ENCODE assay signal across 38 cellular contexts in genomic region chr17:18119938-18120337, GRCh38.
"Had no signal": no experiment of that assay in that cellular context is flagged by ENCODE, and none has a peak within 500 bp of the region (broad histone marks: within the 10 kb centered on the region; RNA-seq: fewer than 3 reads in every experiment).

No MANE protein-coding gene starts in this region.

- DNase-seq: activated effector memory CD4-positive, alpha-beta T cell treated with anti-CD3 and anti-CD28 coated beads, Interleukin-2, amount 50 U/mL, for 16 hours; activated effector memory CD4-positive, alpha-beta T cell treated with Interleukin-2 at 50 U/mL for 16 hours; activated gamma-delta T cell; activated gamma-delta T cell treated with Interleukin-2 at 50 U/mL for 16 hours; activated naive CD4-positive, alpha-beta T cell; activated naive CD4-positive, alpha-beta T cell treated with anti-CD3 and anti-CD28 coated beads for 36 hours; activated naive CD4-positive, alpha-beta T cell treated with anti-CD3 and anti-CD28 coated beads, Interleukin-2, amount 10 ng/mL, durations not matched to agents 7 days and 5 days; activated naive CD4-positive, alpha-beta T cell treated with anti-CD3 and anti-CD28 coated beads, Interleukin-2, amount 50 U/mL, for 16 hours; activated naive CD4-positive, alpha-beta T cell treated with Interleukin-2 at 50 U/mL for 16 hours; activated naive CD8-positive, alpha-beta T cell treated with anti-CD3 and anti-CD28 coated beads for 36 hours; activated naive CD8-positive, alpha-beta T cell treated with anti-CD3 and anti-CD28 coated beads, Interleukin-2, amount 10 ng/mL, durations not matched to agents 7 days and 5 days; activated T-cell treated with anti-CD3 and anti-CD28 coated beads for 4 hours; activated T-cell treated with anti-CD3 and anti-CD28 coated beads, Interleukin-2, amount 50 U/mL, for 1 hour; activated T-cell treated with anti-CD3 and anti-CD28 coated beads, Interleukin-2, amount 50 U/mL, for 24 hours; activated T-cell treated with anti-CD3 and anti-CD28 coated beads, Interleukin-2, amount 50 U/mL, for 4 hours; activated T-cell treated with anti-CD3 and anti-CD28 coated beads, Interleukin-2, amount 50 U/mL, for 48 hours; activated T-cell treated with anti-CD3 and anti-CD28 coated beads, Interleukin-2, amount 50 U/mL, for 72 hours; adrenal gland; amniotic stem cell; amygdala; anterior cingulate cortex; aorta; body of pancreas; brain microvascular endothelial cell; caudate nucleus; central memory CD4-positive, alpha-beta T cell; cerebellar nuclear complex had no signal

- H3K27me3 ChIP-seq: adrenal gland, ascending aorta, body of pancreas, brain microvascular endothelial cell, breast epithelium, cardiac muscle cell had no signal

- H3K36me3 ChIP-seq: adrenal gland, ascending aorta, brain microvascular endothelial cell, breast epithelium, cardiac muscle cell had no signal

- H3K27me3 Mint-ChIP-seq: activated naive CD4-positive, alpha-beta T cell treated with anti-CD3 and anti-CD28 coated beads, Interleukin-2, amount 10 ng/mL, durations not matched to agents 7 days and 5 days; activated naive CD8-positive, alpha-beta T cell; activated naive CD8-positive, alpha-beta T cell treated with anti-CD3 and anti-CD28 coated beads for 36 hours; activated naive CD8-positive, alpha-beta T cell treated with anti-CD3 and anti-CD28 coated beads, Interleukin-2, amount 10 ng/mL, durations not matched to agents 7 days and 5 days; activated T-cell treated with anti-CD3 and anti-CD28 coated beads, Interleukin-2, amount 50 U/mL, for 24 hours; activated T-helper 17 cell treated with anti-CD3 and anti-CD28 coated beads, Interleukin-2, amount 50 U/mL, for 72 hours; brain; central memory CD8-positive, alpha-beta T cell had no signal

- H3K9me3 ChIP-seq: adrenal gland, ascending aorta, body of pancreas had no signal

- H3K27ac ChIP-seq: adrenal gland, ascending aorta, body of pancreas, brain microvascular endothelial cell, breast epithelium, cardiac muscle cell had no signal

- H3K4me1 ChIP-seq: adrenal gland, ascending aorta, body of pancreas, breast epithelium had no signal

- H3K27ac Mint-ChIP-seq: activated naive CD4-positive, alpha-beta T cell treated with anti-CD3 and anti-CD28 coated beads for 36 hours; activated naive CD4-positive, alpha-beta T cell treated with anti-CD3 and anti-CD28 coated beads, Interleukin-2, amount 10 ng/mL, durations not matched to agents 7 days and 5 days; activated naive CD4-positive, alpha-beta T cell treated with anti-CD3 and anti-CD28 coated beads, Interleukin-2, amount 50 U/mL, for 24 hours; activated naive CD4-positive, alpha-beta T cell treated with anti-CD3 and anti-CD28 coated beads, Interleukin-2, amount 50 U/mL, for 72 hours; activated naive CD8-positive, alpha-beta T cell; activated naive CD8-positive, alpha-beta T cell treated with anti-CD3 and anti-CD28 coated beads for 36 hours; activated naive CD8-positive, alpha-beta T cell treated with anti-CD3 and anti-CD28 coated beads, Interleukin-2, amount 10 ng/mL, durations not matched to agents 7 days and 5 days; activated T-cell treated with anti-CD3 and anti-CD28 coated beads, Interleukin-2, amount 50 U/mL, for 24 hours; activated T-cell treated with anti-CD3 and anti-CD28 coated beads, Interleukin-2, amount 50 U/mL, for 72 hours; activated T-helper 1 cell treated with anti-CD3 and anti-CD28 coated beads, Interleukin-12 subunit alpha, Interleukin-12 subunit beta, Interleukin-2, Interleukin-4 antibody, amounts not matched to agents 30 ng/mL and 10 ng/mL and 1 ng/mL, durations not matched to agents 14 hours and 24 hours and 36 hours; activated T-helper 17 cell treated with anti-CD3 and anti-CD28 coated beads, Interleukin-2, amount 50 U/mL, for 72 hours; activated T-helper 2 cell treated with anti-CD3 and anti-CD28 coated beads, Interferon-gamma antibody, Interleukin-2, Interleukin-4, amounts not matched to agents 10 μg/mL and 5 μg/mL and 100 μg/mL, durations not matched to agents 14 hours and 24 hours and 36 hours; brain had no signal

- H3K4me1 Mint-ChIP-seq: activated naive CD4-positive, alpha-beta T cell treated with anti-CD3 and anti-CD28 coated beads, Interleukin-2, amount 10 ng/mL, durations not matched to agents 7 days and 5 days; activated naive CD4-positive, alpha-beta T cell treated with anti-CD3 and anti-CD28 coated beads, Interleukin-2, amount 50 U/mL, for 24 hours; activated naive CD8-positive, alpha-beta T cell treated with anti-CD3 and anti-CD28 coated beads for 36 hours; brain; central memory CD8-positive, alpha-beta T cell had no signal

- H3K4me3 ChIP-seq: adrenal gland, ascending aorta, body of pancreas, breast epithelium, cardiac muscle cell had no signal

- H3K4me3 Mint-ChIP-seq: activated naive CD4-positive, alpha-beta T cell treated with anti-CD3 and anti-CD28 coated beads for 36 hours; activated naive CD4-positive, alpha-beta T cell treated with anti-CD3 and anti-CD28 coated beads, Interleukin-2, amount 10 ng/mL, durations not matched to agents 7 days and 5 days; activated naive CD4-positive, alpha-beta T cell treated with anti-CD3 and anti-CD28 coated beads, Interleukin-2, amount 50 U/mL, for 24 hours; activated naive CD8-positive, alpha-beta T cell; activated naive CD8-positive, alpha-beta T cell treated with anti-CD3 and anti-CD28 coated beads for 36 hours; activated naive CD8-positive, alpha-beta T cell treated with anti-CD3 and anti-CD28 coated beads, Interleukin-2, amount 10 ng/mL, durations not matched to agents 7 days and 5 days; activated T-cell treated with anti-CD3 and anti-CD28 coated beads, Interleukin-2, amount 50 U/mL, for 24 hours; activated T-cell treated with anti-CD3 and anti-CD28 coated beads, Interleukin-2, amount 50 U/mL, for 4 hours; activated T-cell treated with anti-CD3 and anti-CD28 coated beads, Interleukin-2, amount 50 U/mL, for 72 hours; activated T-helper 1 cell treated with anti-CD3 and anti-CD28 coated beads, Interleukin-12 subunit alpha, Interleukin-12 subunit beta, Interleukin-2, Interleukin-4 antibody, amounts not matched to agents 30 ng/mL and 10 ng/mL and 1 ng/mL, durations not matched to agents 14 hours and 24 hours and 36 hours; activated T-helper 17 cell treated with anti-CD3 and anti-CD28 coated beads, Interleukin-2, amount 50 U/mL, for 72 hours; brain; central memory CD8-positive, alpha-beta T cell had no signal

- ATAC-seq: activated naive CD4-positive, alpha-beta T cell treated with anti-CD3 and anti-CD28 coated beads, Interleukin-2, amount 50 U/mL, for 72 hours; activated T-cell treated with anti-CD3 and anti-CD28 coated beads, Interleukin-2, amount 50 U/mL, for 4 hours; activated T-cell treated with anti-CD3 and anti-CD28 coated beads, Interleukin-2, amount 50 U/mL, for 72 hours; activated T-helper 17 cell treated with anti-CD3 and anti-CD28 coated beads, Interleukin-2, amount 50 U/mL, for 72 hours; body of pancreas had no signal

- H3K36me3 Mint-ChIP-seq: activated naive CD4-positive, alpha-beta T cell treated with anti-CD3 and anti-CD28 coated beads, Interleukin-2, amount 10 ng/mL, durations not matched to agents 7 days and 5 days; activated naive CD4-positive, alpha-beta T cell treated with anti-CD3 and anti-CD28 coated beads, Interleukin-2, amount 50 U/mL, for 24 hours; activated naive CD4-positive, alpha-beta T cell treated with anti-CD3 and anti-CD28 coated beads, Interleukin-2, amount 50 U/mL, for 72 hours; activated naive CD8-positive, alpha-beta T cell; activated naive CD8-positive, alpha-beta T cell treated with anti-CD3 and anti-CD28 coated beads for 36 hours; activated naive CD8-positive, alpha-beta T cell treated with anti-CD3 and anti-CD28 coated beads, Interleukin-2, amount 10 ng/mL, durations not matched to agents 7 days and 5 days; brain had no signal

- H3K9me3 Mint-ChIP-seq: activated naive CD4-positive, alpha-beta T cell treated with anti-CD3 and anti-CD28 coated beads, Interleukin-2, amount 50 U/mL, for 24 hours; activated naive CD8-positive, alpha-beta T cell treated with anti-CD3 and anti-CD28 coated beads for 36 hours; activated naive CD8-positive, alpha-beta T cell treated with anti-CD3 and anti-CD28 coated beads, Interleukin-2, amount 10 ng/mL, durations not matched to agents 7 days and 5 days; activated T-cell treated with anti-CD3 and anti-CD28 coated beads, Interleukin-2, amount 50 U/mL, for 24 hours; activated T-helper 17 cell treated with anti-CD3 and anti-CD28 coated beads, Interleukin-2, amount 50 U/mL, for 72 hours had no signal
